In genomic region chr9:72635197-72635596, GRCh38 we compare ENCODE assay signal across 10 cellular contexts.
A peak's percentile ranks its signal among the peaks of the same experiment; 100 is the strongest.
DNase-seq lines count a peak whose midpoint lies in the region; ATAC-seq, FAIRE-seq and TF ChIP-seq lines count a peak whose summit lies in the region.
"Had no signal": no experiment of that assay in that cellular context is flagged by ENCODE, and none has a peak within 500 bp of the region (broad histone marks: within the 10 kb centered on the region; RNA-seq: fewer than 3 reads in every experiment).

No MANE protein-coding gene starts in this region.

- no peak overlapping the region for H3K27ac ChIP-seq in iPS DF 6.9 (ENCODE audit: low read length)
- H3K27ac ChIP-seq: 22Rv1 had no signal

- H3K36me3 ChIP-seq in iPS DF 6.9 (ENCODE audit: control insufficient read depth, insufficient read depth, low read length) = no peaks in the 10 kb centered on the region

- DNase-seq in DMS 273 (lab: John Stamatoyannopoulos, UW; ENCODE audit: unreplicated experiment) = peak; percentile 23
- no peak for DNase-seq in DMS 273 treated with DMSO at 0.1 percent for 48 hours (lab: John Stamatoyannopoulos, UW)
- peak; percentile 63 for DNase-seq in iPS DF 6.9 (ENCODE audit: low read depth, low spot score)
- no peak for DNase-seq in NCI-H1417 treated with DMSO at 0.1 percent for 48 hours (lab: John Stamatoyannopoulos, UW)
- DNase-seq in GM12892 (ENCODE audit: insufficient read length) = no peak

- no peak for TF ChIP-seq POLR2A in GM12892 (IDR thresholded peaks at IDR 0.05; ENCODE audit: low read depth, low read length)

- no peaks in the 10 kb centered on the region for H3K27me3 ChIP-seq in iPS DF 6.9 (ENCODE audit: control insufficient read depth, insufficient read depth, low read length)

- H3K9me3 ChIP-seq in iPS DF 6.9 (ENCODE audit: control insufficient read depth, insufficient read depth, low read length) = no peaks in the 10 kb centered on the region

- ATAC-seq in GM21447 (IDR thresholded peaks at IDR 0.05; ENCODE audit: unreplicated experiment) = peak; percentile 87
- peak; percentile 92 for ATAC-seq in HG03175 (IDR thresholded peaks at IDR 0.05; ENCODE audit: unreplicated experiment)
- ATAC-seq in HG03280 (IDR thresholded peaks at IDR 0.05; ENCODE audit: unreplicated experiment) = no peak
- ATAC-seq: left lobe of liver had no signal

- FAIRE-seq in GM12892 (lab: Jason Lieb, UNC) = no peak

- H3K4me1 ChIP-seq in iPS DF 6.9 (ENCODE audit: control insufficient read depth, insufficient read depth, low read length) = no peaks in the 10 kb centered on the region

- no CpG with 5 or more reads among the region's 1 CpG for WGBS in iPS DF 6.9 (ENCODE audit: insufficient coverage, insufficient read length)

- no peak overlapping the region for H3K4me3 ChIP-seq in iPS DF 6.9 (ENCODE audit: low read length)

Comparison
In these comparisons a context has a peak if more than half of its experiments do, and no peak if none do; other contexts are left out.
1. DNase-seq: peak in DMS 273 (single experiment) and iPS DF 6.9 (single experiment); none in DMS 273 treated with DMSO at 0.1 percent for 48 hours (single experiment), NCI-H1417 treated with DMSO at 0.1 percent for 48 hours (single experiment) and GM12892 (single experiment).